9 cellular contexts compared by ENCODE assay signal in the genomic region with DNA sequence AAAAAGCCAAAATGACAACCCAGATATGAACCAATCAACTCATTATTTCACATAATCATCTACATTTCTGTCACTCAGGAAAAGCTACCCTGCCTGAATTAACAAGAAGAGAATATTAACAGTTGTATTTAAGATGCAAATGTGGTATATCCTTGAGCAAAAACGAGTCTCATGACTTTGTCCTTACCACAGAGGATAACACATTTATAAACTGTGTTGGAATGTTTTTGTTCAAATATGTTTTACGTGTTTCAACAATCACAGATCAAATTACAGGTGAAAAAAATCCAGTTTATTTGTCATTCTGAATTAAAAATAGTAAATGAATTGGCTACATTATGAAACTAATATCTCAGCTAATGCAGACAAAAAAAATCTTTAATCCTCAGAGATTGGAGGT.
"Had no signal": no experiment of that assay in that cellular context is flagged by ENCODE, and none has a peak within 500 bp of the region (broad histone marks: within the 10 kb centered on the region; RNA-seq: fewer than 3 reads in every experiment).

No MANE protein-coding gene starts in this region.

- H3K36me3 ChIP-seq: HAP-1 had no signal

- FAIRE-seq: HTR-8/SVneo, K562 had no signal

- H3K4me3 ChIP-seq: HAP-1, K562 had no signal

- ATAC-seq: HCT116, K562 had no signal

- H3K9me3 ChIP-seq: HAP-1 had no signal

- DNase-seq: GOT3, H7, HFFc6, IMR-90, KG1 had no signal
